In the genomic region with DNA sequence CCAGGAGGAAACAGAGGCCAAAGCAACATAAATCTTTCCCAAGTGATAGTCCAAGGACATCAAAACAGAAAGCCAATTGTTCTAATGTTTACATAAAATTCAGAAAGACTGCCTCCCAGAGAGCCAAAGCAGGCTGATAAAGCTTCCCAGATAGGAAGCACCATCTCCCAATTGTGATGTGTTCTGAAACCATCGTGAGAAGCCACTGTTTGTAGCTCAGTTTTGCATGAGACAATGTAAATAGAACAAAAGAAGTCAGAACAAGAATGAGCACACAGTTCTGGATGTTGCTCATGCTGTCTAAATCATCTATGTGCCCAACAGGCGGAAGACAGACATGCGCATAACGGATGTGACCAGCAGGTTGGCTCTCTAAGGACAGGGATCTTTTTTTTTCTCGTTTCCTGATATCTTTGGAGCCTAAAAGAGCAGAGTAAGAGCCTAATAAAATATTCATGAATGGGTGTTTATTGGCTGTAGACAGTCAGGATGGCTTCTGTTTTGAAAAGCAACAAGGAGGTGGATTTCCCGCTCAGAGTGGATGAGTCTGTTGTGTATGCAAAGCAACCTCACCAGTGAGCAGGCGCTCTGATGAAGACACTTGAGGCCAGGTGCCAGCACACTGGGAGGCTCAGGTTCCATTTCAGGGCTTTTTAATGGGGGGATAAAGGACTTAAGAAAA, we compare ENCODE assay signal across 1 cellular context.
TF ChIP-seq lines count a peak whose summit lies in the region.

No MANE protein-coding gene starts in this region.

TF ChIP-seq in HepG2, 621 proteins besides CTCF, POLR2A, EP300 and RAD21 (continued from another document and continues in another):
- TF ChIP-seq, protein P1, sequence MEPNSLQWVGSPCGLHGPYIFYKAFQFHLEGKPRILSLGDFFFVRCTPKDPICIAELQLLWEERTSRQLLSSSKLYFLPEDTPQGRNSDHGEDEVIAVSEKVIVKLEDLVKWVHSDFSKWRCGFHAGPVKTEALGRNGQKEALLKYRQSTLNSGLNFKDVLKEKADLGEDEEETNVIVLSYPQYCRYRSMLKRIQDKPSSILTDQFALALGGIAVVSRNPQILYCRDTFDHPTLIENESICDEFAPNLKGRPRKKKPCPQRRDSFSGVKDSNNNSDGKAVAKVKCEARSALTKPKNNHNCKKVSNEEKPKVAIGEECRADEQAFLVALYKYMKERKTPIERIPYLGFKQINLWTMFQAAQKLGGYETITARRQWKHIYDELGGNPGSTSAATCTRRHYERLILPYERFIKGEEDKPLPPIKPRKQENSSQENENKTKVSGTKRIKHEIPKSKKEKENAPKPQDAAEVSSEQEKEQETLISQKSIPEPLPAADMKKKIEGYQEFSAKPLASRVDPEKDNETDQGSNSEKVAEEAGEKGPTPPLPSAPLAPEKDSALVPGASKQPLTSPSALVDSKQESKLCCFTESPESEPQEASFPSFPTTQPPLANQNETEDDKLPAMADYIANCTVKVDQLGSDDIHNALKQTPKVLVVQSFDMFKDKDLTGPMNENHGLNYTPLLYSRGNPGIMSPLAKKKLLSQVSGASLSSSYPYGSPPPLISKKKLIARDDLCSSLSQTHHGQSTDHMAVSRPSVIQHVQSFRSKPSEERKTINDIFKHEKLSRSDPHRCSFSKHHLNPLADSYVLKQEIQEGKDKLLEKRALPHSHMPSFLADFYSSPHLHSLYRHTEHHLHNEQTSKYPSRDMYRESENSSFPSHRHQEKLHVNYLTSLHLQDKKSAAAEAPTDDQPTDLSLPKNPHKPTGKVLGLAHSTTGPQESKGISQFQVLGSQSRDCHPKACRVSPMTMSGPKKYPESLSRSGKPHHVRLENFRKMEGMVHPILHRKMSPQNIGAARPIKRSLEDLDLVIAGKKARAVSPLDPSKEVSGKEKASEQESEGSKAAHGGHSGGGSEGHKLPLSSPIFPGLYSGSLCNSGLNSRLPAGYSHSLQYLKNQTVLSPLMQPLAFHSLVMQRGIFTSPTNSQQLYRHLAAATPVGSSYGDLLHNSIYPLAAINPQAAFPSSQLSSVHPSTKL (CRISPR knock-in tag; IDR thresholded peaks at IDR 0.05), result peak; percentile 93
- no peak for TF ChIP-seq ZNF432 (CRISPR knock-in tag; IDR thresholded peaks at IDR 0.05; ENCODE audit: borderline replicate concordance)
- TF ChIP-seq, protein P2, sequence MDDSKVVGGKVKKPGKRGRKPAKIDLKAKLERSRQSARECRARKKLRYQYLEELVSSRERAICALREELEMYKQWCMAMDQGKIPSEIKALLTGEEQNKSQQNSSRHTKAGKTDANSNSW (CRISPR knock-in tag; IDR thresholded peaks at IDR 0.05; ENCODE audit: borderline replicate concordance), result no peak
- TF ChIP-seq, protein P3, sequence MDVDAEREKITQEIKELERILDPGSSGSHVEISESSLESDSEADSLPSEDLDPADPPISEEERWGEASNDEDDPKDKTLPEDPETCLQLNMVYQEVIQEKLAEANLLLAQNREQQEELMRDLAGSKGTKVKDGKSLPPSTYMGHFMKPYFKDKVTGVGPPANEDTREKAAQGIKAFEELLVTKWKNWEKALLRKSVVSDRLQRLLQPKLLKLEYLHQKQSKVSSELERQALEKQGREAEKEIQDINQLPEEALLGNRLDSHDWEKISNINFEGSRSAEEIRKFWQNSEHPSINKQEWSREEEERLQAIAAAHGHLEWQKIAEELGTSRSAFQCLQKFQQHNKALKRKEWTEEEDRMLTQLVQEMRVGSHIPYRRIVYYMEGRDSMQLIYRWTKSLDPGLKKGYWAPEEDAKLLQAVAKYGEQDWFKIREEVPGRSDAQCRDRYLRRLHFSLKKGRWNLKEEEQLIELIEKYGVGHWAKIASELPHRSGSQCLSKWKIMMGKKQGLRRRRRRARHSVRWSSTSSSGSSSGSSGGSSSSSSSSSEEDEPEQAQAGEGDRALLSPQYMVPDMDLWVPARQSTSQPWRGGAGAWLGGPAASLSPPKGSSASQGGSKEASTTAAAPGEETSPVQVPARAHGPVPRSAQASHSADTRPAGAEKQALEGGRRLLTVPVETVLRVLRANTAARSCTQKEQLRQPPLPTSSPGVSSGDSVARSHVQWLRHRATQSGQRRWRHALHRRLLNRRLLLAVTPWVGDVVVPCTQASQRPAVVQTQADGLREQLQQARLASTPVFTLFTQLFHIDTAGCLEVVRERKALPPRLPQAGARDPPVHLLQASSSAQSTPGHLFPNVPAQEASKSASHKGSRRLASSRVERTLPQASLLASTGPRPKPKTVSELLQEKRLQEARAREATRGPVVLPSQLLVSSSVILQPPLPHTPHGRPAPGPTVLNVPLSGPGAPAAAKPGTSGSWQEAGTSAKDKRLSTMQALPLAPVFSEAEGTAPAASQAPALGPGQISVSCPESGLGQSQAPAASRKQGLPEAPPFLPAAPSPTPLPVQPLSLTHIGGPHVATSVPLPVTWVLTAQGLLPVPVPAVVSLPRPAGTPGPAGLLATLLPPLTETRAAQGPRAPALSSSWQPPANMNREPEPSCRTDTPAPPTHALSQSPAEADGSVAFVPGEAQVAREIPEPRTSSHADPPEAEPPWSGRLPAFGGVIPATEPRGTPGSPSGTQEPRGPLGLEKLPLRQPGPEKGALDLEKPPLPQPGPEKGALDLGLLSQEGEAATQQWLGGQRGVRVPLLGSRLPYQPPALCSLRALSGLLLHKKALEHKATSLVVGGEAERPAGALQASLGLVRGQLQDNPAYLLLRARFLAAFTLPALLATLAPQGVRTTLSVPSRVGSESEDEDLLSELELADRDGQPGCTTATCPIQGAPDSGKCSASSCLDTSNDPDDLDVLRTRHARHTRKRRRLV (CRISPR knock-in tag; IDR thresholded peaks at IDR 0.05), result no peak
- 0 out of 2 replicates have a peak, but pooled peaks have one; percentile 57 for TF ChIP-seq MIER2 (CRISPR knock-in tag; IDR thresholded peaks at IDR 0.05)
- TF ChIP-seq NFIC (IDR thresholded peaks at IDR 0.05; ENCODE audit: low read length), result 0 out of 2 replicates have a peak, but pooled peaks have one; percentile 43
- no peak for TF ChIP-seq ZNF619 (CRISPR knock-in tag; IDR thresholded peaks at IDR 0.05)
- no peak for TF ChIP-seq ZNF224 (CRISPR knock-in tag; IDR thresholded peaks at IDR 0.05)
- TF ChIP-seq PPARG (CRISPR knock-in tag; conservative IDR thresholded peaks at IDR 0.05), result no peak; the same call in 1 of the 2 replicates
- TF ChIP-seq ZSCAN12 (CRISPR knock-in tag; IDR thresholded peaks at IDR 0.05), result no peak
- TF ChIP-seq ATAD3A (CRISPR knock-in tag; IDR thresholded peaks at IDR 0.05), result no peak
- no peak for TF ChIP-seq ZSCAN22 (CRISPR knock-in tag; IDR thresholded peaks at IDR 0.05)
- TF ChIP-seq ZNF547 (CRISPR knock-in tag; IDR thresholded peaks at IDR 0.05), result no peak
- no peak for TF ChIP-seq ZNF282 (IDR thresholded peaks at IDR 0.05; ENCODE audit: partially characterized antibody)
- TF ChIP-seq, protein P4, sequence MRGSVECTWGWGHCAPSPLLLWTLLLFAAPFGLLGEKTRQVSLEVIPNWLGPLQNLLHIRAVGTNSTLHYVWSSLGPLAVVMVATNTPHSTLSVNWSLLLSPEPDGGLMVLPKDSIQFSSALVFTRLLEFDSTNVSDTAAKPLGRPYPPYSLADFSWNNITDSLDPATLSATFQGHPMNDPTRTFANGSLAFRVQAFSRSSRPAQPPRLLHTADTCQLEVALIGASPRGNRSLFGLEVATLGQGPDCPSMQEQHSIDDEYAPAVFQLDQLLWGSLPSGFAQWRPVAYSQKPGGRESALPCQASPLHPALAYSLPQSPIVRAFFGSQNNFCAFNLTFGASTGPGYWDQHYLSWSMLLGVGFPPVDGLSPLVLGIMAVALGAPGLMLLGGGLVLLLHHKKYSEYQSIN (CRISPR knock-in tag; IDR thresholded peaks at IDR 0.05; ENCODE audit: borderline replicate concordance), result no peak
- TF ChIP-seq ZKSCAN8 (CRISPR knock-in tag; IDR thresholded peaks at IDR 0.05; ENCODE audit: borderline replicate concordance), result peak; percentile 40; the same call in 1 of the 2 replicates
- TF ChIP-seq, protein P5, sequence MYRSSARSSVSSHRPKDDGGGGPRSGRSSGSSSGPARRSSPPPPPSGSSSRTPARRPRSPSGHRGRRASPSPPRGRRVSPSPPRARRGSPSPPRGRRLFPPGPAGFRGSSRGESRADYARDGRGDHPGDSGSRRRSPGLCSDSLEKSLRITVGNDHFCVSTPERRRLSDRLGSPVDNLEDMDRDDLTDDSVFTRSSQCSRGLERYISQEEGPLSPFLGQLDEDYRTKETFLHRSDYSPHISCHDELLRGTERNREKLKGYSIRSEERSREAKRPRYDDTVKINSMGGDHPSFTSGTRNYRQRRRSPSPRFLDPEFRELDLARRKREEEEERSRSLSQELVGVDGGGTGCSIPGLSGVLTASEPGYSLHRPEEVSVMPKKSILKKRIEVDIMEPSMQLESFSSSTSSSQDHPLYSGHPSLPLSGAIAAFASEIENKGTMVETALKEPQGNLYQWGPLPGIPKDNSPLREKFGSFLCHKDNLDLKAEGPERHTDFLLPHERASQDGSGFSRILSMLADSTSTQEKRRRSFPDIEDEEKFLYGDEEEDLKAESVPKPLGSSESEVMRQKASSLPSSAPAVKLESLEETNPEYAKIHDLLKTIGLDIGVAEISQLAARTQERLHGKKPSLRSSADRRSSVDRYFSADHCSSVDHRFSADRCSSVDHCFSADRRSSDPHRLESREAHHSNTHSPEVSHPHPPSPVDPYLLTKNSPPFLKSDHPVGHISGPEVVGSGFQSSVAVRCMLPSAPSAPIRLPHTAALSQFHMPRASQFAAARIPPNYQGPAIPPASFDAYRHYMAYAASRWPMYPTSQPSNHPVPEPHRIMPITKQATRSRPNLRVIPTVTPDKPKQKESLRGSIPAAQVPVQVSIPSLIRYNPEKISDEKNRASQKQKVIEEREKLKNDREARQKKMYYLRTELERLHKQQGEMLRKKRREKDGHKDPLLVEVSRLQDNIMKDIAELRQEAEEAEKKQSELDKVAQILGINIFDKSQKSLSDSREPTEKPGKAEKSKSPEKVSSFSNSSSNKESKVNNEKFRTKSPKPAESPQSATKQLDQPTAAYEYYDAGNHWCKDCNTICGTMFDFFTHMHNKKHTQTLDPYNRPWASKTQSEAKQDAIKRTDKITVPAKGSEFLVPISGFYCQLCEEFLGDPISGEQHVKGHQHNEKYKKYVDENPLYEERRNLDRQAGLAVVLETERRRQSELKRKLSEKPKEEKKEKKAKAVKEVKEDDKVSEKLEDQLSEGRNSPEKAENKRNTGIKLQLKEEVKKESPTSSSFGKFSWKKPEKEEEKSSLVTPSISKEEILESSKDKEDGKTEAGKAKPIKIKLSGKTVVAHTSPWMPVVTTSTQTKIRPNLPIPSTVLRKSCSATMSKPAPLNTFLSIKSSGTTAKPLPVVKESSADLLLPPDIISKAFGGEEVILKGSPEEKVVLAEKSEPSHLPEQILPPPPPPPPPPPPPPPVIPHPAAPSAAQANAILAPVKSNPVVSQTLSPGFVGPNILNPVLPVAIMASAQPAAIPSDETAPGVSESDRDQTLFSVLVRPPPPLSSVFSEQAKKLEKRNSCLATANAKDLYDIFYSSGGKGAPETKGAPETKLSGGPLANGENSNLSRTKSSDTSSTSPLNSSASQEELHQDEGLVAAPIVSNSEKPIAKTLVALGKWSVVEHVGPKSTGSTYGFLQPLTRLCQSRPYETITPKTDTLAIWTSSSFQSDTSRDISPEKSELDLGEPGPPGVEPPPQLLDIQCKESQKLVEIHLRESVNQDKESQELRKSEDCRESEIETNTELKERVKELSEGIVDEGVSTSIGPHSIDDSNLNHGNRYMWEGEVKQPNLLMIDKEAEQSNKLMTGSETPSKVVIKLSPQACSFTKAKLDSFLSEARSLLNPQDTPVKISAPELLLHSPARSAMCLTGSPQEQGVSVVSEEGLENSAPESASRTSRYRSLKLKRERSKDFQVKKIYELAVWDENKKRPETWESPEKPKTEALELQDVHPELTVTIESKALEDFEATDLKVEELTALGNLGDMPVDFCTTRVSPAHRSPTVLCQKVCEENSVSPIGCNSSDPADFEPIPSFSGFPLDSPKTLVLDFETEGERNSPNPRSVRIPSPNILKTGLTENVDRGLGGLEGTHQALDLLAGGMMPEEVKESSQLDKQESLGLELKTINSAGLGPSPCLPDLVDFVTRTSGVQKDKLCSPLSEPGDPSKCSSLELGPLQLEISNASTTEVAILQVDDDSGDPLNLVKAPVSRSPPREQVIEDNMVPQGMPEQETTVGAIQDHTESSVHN (CRISPR knock-in tag; IDR thresholded peaks at IDR 0.05), result no peak
- TF ChIP-seq GTF2F1 (IDR thresholded peaks at IDR 0.05; ENCODE audit: low read length), result no peak
- no peak for TF ChIP-seq SNAPC2 (CRISPR knock-in tag; IDR thresholded peaks at IDR 0.05)
- TF ChIP-seq ZNF101 (CRISPR knock-in tag; IDR thresholded peaks at IDR 0.05; ENCODE audit: borderline replicate concordance, low read depth), result no peak
- 0 out of 2 replicates have a peak, but pooled peaks have one; percentile 49 for TF ChIP-seq ZNF615 (CRISPR knock-in tag; IDR thresholded peaks at IDR 0.05; ENCODE audit: borderline replicate concordance)
- TF ChIP-seq, protein P6, sequence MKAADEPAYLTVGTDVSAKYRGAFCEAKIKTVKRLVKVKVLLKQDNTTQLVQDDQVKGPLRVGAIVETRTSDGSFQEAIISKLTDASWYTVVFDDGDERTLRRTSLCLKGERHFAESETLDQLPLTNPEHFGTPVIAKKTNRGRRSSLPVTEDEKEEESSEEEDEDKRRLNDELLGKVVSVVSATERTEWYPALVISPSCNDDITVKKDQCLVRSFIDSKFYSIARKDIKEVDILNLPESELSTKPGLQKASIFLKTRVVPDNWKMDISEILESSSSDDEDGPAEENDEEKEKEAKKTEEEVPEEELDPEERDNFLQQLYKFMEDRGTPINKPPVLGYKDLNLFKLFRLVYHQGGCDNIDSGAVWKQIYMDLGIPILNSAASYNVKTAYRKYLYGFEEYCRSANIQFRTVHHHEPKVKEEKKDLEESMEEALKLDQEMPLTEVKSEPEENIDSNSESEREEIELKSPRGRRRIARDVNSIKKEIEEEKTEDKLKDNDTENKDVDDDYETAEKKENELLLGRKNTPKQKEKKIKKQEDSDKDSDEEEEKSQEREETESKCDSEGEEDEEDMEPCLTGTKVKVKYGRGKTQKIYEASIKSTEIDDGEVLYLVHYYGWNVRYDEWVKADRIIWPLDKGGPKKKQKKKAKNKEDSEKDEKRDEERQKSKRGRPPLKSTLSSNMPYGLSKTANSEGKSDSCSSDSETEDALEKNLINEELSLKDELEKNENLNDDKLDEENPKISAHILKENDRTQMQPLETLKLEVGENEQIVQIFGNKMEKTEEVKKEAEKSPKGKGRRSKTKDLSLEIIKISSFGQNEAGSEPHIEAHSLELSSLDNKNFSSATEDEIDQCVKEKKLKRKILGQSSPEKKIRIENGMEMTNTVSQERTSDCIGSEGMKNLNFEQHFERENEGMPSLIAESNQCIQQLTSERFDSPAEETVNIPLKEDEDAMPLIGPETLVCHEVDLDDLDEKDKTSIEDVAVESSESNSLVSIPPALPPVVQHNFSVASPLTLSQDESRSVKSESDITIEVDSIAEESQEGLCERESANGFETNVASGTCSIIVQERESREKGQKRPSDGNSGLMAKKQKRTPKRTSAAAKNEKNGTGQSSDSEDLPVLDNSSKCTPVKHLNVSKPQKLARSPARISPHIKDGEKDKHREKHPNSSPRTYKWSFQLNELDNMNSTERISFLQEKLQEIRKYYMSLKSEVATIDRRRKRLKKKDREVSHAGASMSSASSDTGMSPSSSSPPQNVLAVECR (CRISPR knock-in tag; IDR thresholded peaks at IDR 0.05; ENCODE audit: borderline replicate concordance), result no peak; the same call in 1 of the 2 replicates
- TF ChIP-seq ZNF749 (CRISPR knock-in tag; IDR thresholded peaks at IDR 0.05; ENCODE audit: borderline replicate concordance), result peak; percentile 19; the same call in 1 of the 2 replicates
- TF ChIP-seq, protein P7, sequence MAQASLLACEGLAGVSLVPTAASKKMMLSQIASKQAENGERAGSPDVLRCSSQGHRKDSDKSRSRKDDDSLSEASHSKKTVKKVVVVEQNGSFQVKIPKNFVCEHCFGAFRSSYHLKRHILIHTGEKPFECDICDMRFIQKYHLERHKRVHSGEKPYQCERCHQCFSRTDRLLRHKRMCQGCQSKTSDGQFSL (CRISPR knock-in tag; IDR thresholded peaks at IDR 0.05), result no peak
